1 cellular context compared by ENCODE assay signal in the genomic region with DNA sequence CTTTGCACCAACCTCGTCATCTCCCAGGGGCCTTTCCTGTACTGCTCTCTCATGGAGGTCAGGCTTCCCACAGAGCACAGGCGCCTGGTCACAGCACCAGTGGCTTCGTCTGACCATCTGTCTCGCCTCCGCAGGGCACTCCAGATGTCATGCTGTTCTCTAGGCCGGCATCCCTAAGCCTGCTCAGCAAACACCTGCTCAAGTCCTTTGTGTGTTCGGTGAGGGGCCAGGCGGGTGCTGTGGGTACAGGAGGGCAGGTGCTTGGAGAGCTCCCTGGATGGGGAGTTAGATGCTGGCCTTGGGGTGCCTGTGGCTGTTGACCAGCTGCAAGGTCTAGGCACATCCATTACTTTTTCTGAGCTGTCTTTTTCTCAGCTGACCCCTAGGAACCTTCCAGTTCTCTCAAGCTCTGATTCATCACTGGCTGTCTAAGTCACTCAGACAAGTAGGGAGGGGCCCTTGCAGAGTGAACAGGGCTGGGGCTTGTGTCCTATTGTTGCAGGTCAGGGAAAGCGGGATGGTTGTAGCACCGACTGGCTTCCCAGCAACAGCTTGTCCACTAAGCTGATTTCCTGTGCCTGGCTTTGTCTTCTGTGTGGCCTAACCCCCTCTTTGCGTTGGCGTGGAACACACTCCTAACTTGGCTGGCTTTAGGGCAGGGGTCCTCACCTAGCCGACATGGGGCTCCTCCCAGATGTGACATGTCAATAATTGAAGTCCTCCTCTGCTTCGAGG.
TF ChIP-seq lines count a peak whose summit lies in the region.

No MANE protein-coding gene starts in this region.

TF ChIP-seq in K562, 482 proteins besides CTCF, POLR2A, EP300 and RAD21 (continues in another document):
- TF ChIP-seq ZNF384 (IDR thresholded peaks at IDR 0.05; ENCODE audit: low read depth, low read length) (no peak), BACH1 (tag; IDR thresholded peaks at IDR 0.05) (no peak), ETV1 (tag; conservative IDR thresholded peaks at IDR 0.05; ENCODE audit: low read depth) (no peak), IRF2 (CRISPR knock-in tag; IDR thresholded peaks at IDR 0.05) (0 out of 2 replicates have a peak, but pooled peaks have one; percentile 32), NCOA6 (IDR thresholded peaks at IDR 0.05) (no peak), FOXJ3 (CRISPR knock-in tag; IDR thresholded peaks at IDR 0.05) (no peak), KAT8 (IDR thresholded peaks at IDR 0.05; ENCODE audit: low read depth) (no peak), FOXA3 (CRISPR knock-in tag; conservative IDR thresholded peaks at IDR 0.05 in 1 of 2, IDR thresholded peaks at IDR 0.05 in 1 of 2) (0 out of 4 replicates have a peak, but pooled peaks of 1 of the 2 experiments have one; percentile 16), CREB1 (IDR thresholded peaks at IDR 0.05) (no peak), CREB1 (CRISPR knock-in tag; IDR thresholded peaks at IDR 0.05) (0 out of 2 replicates have a peak, but pooled peaks have one; percentile 14), TCF15 (CRISPR knock-in tag; IDR thresholded peaks at IDR 0.05) (no peak), ZKSCAN8 (CRISPR knock-in tag; IDR thresholded peaks at IDR 0.05) (no peak), KAT7 (CRISPR knock-in tag; IDR thresholded peaks at IDR 0.05; ENCODE audit: borderline replicate concordance) (no peak), TAF1 (IDR thresholded peaks at IDR 0.05; ENCODE audit: control insufficient read depth, extremely low read depth, insufficient read depth, low read length, severe bottlenecking) (no peak), ZNF184 (CRISPR knock-in tag; IDR thresholded peaks at IDR 0.05) (peak; percentile 48; the same call in 1 of the 2 replicates), ARNT (IDR thresholded peaks at IDR 0.05) (no peak), CCAR2 (IDR thresholded peaks at IDR 0.05; ENCODE audit: low read depth, low read length) (no peak), CSDE1 (IDR thresholded peaks at IDR 0.05) (no peak), HNRNPL (IDR thresholded peaks at IDR 0.05; ENCODE audit: low read depth, low read length) (no peak), SLC30A9 (CRISPR knock-in tag; IDR thresholded peaks at IDR 0.05) (no peak), ZNF764 (CRISPR knock-in tag; IDR thresholded peaks at IDR 0.05; ENCODE audit: low read depth) (no peak), ILK (tag; IDR thresholded peaks at IDR 0.05; ENCODE audit: borderline replicate concordance, low read depth) (no peak), MAX (CRISPR knock-in tag; IDR thresholded peaks at IDR 0.05) (peak; percentile 38; the same call in 1 of the 2 replicates), TOE1 (IDR thresholded peaks at IDR 0.05; ENCODE audit: borderline replicate concordance) (no peak), TOE1 (CRISPR knock-in tag; IDR thresholded peaks at IDR 0.05; ENCODE audit: borderline replicate concordance, low read depth) (no peak), SREBF1 (IDR thresholded peaks at IDR 0.05; ENCODE audit: borderline replicate concordance, low read depth, low read length) (0 out of 2 replicates have a peak, but pooled peaks have one; percentile 20), PURB (CRISPR knock-in tag; IDR thresholded peaks at IDR 0.05; ENCODE audit: low read depth) (peak; percentile 95), BCLAF1 (IDR thresholded peaks at IDR 0.05; ENCODE audit: borderline replicate concordance in 1 of 2, control insufficient read depth in 1 of 2, low read depth in 2 of 2, low read length in 1 of 2) (no peak), ZKSCAN1 (IDR thresholded peaks at IDR 0.05; ENCODE audit: low read depth, low read length) (no peak), PHB (CRISPR knock-in tag; IDR thresholded peaks at IDR 0.05) (0 out of 2 replicates have a peak, but pooled peaks have one; percentile 20), AFF4 (CRISPR knock-in tag; IDR thresholded peaks at IDR 0.05) (no peak), ZNF766 (CRISPR knock-in tag; conservative IDR thresholded peaks at IDR 0.05) (no peak), NRF1 (conservative IDR thresholded peaks at IDR 0.05 in 1 of 2, IDR thresholded peaks at IDR 0.05 in 1 of 2) (no peak), SETDB1 (IDR thresholded peaks at IDR 0.05; ENCODE audit: low read length) (no peak), RFX1 (IDR thresholded peaks at IDR 0.05) (no peak), NUFIP1 (IDR thresholded peaks at IDR 0.05; ENCODE audit: partially characterized antibody) (no peak), ELF2 (CRISPR knock-in tag; IDR thresholded peaks at IDR 0.05) (no peak), ZNF124 (CRISPR knock-in tag; IDR thresholded peaks at IDR 0.05) (0 out of 2 replicates have a peak, but pooled peaks have one; percentile 39), PTBP1 (IDR thresholded peaks at IDR 0.05; ENCODE audit: low read depth, low read length) (no peak), LEF1 (IDR thresholded peaks at IDR 0.05) (no peak), ZNF57 (CRISPR knock-in tag; IDR thresholded peaks at IDR 0.05) (no peak), MED1 (CRISPR knock-in tag; IDR thresholded peaks at IDR 0.05; ENCODE audit: borderline replicate concordance) (peak; percentile 91; the same call in 1 of the 2 replicates), STAG1 (CRISPR knock-in tag; IDR thresholded peaks at IDR 0.05; ENCODE audit: borderline replicate concordance) (peak; percentile 35; the same call in 1 of the 2 replicates)
- TF ChIP-seq, protein P1, sequence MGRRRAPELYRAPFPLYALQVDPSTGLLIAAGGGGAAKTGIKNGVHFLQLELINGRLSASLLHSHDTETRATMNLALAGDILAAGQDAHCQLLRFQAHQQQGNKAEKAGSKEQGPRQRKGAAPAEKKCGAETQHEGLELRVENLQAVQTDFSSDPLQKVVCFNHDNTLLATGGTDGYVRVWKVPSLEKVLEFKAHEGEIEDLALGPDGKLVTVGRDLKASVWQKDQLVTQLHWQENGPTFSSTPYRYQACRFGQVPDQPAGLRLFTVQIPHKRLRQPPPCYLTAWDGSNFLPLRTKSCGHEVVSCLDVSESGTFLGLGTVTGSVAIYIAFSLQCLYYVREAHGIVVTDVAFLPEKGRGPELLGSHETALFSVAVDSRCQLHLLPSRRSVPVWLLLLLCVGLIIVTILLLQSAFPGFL (CRISPR knock-in tag; IDR thresholded peaks at IDR 0.05) = no peak
- TF ChIP-seq, protein P2, sequence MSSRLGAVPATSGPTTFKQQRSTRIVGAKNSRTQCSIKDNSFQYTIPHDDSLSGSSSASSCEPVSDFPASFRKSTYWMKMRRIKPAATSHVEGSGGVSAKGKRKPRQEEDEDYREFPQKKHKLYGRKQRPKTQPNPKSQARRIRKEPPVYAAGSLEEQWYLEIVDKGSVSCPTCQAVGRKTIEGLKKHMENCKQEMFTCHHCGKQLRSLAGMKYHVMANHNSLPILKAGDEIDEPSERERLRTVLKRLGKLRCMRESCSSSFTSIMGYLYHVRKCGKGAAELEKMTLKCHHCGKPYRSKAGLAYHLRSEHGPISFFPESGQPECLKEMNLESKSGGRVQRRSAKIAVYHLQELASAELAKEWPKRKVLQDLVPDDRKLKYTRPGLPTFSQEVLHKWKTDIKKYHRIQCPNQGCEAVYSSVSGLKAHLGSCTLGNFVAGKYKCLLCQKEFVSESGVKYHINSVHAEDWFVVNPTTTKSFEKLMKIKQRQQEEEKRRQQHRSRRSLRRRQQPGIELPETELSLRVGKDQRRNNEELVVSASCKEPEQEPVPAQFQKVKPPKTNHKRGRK (tag; IDR thresholded peaks at IDR 0.05) = no peak
- TF ChIP-seq, protein P3, sequence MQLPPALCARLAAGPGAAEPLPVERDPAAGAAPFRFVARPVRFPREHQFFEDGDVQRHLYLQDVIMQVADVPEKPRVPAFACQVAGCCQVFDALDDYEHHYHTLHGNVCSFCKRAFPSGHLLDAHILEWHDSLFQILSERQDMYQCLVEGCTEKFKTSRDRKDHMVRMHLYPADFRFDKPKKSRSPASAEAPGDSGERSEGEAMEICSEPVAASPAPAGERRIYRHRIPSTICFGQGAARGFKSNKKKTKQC (CRISPR knock-in tag; IDR thresholded peaks at IDR 0.05) = peak; percentile 61; the same call in 1 of the 2 replicates
- TF ChIP-seq, protein P4, sequence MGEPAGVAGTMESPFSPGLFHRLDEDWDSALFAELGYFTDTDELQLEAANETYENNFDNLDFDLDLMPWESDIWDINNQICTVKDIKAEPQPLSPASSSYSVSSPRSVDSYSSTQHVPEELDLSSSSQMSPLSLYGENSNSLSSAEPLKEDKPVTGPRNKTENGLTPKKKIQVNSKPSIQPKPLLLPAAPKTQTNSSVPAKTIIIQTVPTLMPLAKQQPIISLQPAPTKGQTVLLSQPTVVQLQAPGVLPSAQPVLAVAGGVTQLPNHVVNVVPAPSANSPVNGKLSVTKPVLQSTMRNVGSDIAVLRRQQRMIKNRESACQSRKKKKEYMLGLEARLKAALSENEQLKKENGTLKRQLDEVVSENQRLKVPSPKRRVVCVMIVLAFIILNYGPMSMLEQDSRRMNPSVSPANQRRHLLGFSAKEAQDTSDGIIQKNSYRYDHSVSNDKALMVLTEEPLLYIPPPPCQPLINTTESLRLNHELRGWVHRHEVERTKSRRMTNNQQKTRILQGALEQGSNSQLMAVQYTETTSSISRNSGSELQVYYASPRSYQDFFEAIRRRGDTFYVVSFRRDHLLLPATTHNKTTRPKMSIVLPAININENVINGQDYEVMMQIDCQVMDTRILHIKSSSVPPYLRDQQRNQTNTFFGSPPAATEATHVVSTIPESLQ (CRISPR knock-in tag; IDR thresholded peaks at IDR 0.05) = no peak
